ENCODE assay signal across 9 cellular contexts in the genomic region with DNA sequence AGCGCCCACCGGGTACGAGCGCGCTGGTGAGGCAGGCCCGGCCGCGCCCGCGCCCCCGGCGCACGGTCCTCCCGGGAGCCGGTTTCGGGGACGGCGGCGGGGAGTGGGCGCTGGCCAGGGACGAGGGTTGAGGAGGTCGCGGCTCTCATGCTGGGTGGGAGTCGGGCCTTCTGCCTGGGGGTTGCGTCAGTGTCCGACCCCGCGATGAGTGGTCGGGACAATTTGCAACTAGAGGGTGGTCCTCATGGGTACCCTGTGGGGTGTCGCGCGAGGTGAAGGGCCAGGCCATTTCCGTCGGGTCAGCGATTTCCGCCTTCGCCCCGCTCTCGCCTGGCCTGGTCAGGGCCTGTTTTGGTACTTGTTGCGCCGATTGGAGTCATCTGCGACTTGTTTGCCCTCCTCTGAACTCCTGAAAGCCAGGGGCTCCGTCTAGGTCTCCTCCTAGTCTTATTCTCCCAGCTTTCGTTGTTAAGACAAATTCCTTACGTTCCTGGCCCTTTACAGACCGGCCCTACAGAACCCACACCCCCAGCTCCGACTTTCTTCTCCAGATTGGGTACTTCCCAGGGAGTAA. TPM values are rescaled to one million over a fixed set of nuclear protein-coding genes. Genes with fewer than 3 reads are reported as not detected.
DNase-seq lines count a peak whose midpoint lies in the region; ATAC-seq, FAIRE-seq and TF ChIP-seq lines count a peak whose summit lies in the region.
"Had no signal": no experiment of that assay in that cellular context is flagged by ENCODE, and none has a peak within 500 bp of the region (broad histone marks: within the 10 kb centered on the region; RNA-seq: fewer than 3 reads in every experiment).

No MANE protein-coding gene starts in this region.

- no peak for DNase-seq in activated naive CD4-positive, alpha-beta T cell treated with anti-CD3 and anti-CD28 coated beads for 36 hours
- DNase-seq in activated naive CD4-positive, alpha-beta T cell (lab: John Stamatoyannopoulos, UW) = no peak
- DNase-seq in fibroblast of mammary gland (ENCODE audit: low read depth) = no peak
- no peak for DNase-seq in omental fat pad (ENCODE audit: low spot score)
- no peak for DNase-seq in superior temporal gyrus (ENCODE audit: extremely low spot score)
- no peak for DNase-seq in frontal cortex (ENCODE audit: low spot score in 2 of 2)

- H3K36me3 Mint-ChIP-seq in activated naive CD4-positive, alpha-beta T cell treated with anti-CD3 and anti-CD28 coated beads for 36 hours (ENCODE audit: low read depth) = peaks cover 1% of the 10 kb centered on the region

- CTCF ChIA-PET in activated naive CD4-positive, alpha-beta T cell treated with anti-CD3 and anti-CD28 coated beads for 36 hours (lab: Charles Lee) = interaction anchor here (0.7 kb wide), 1 partner anchor 327 kb away, joined by 3 read pairs; no protein-coding TSS in a partner anchor

- no peaks in the 10 kb centered on the region for H3K27me3 Mint-ChIP-seq in activated naive CD4-positive, alpha-beta T cell treated with anti-CD3 and anti-CD28 coated beads for 36 hours (ENCODE audit: low read depth)

- FAIRE-seq in frontal cortex (lab: Jason Lieb, UNC) = no peak

- intact Hi-C loops in activated naive CD4-positive, alpha-beta T cell treated with anti-CD3 and anti-CD28 coated beads for 36 hours (cut with micrococcal nuclease) = loop anchor here (1.0 to 5.0 kb wide), 3 partner anchors 119 to 276 kb away; a partner anchor contains a TSS

- ATAC-seq in HG03045 (IDR thresholded peaks at IDR 0.05; ENCODE audit: unreplicated experiment) = peak; percentile 18
- ATAC-seq in omental fat pad (ENCODE audit: low FRiP score) = peak; percentile 12

- peaks cover 44% of the 10 kb centered on the region for H3K4me1 Mint-ChIP-seq in activated naive CD4-positive, alpha-beta T cell treated with anti-CD3 and anti-CD28 coated beads for 36 hours (ENCODE audit: low read depth)

- H3K9me3 Mint-ChIP-seq in activated naive CD4-positive, alpha-beta T cell treated with anti-CD3 and anti-CD28 coated beads for 36 hours = no peaks in the 10 kb centered on the region

- no peak for TF ChIP-seq CTCF in WI38 (IDR thresholded peaks at IDR 0.05; ENCODE audit: low read depth, low read length)
- no peak for TF ChIP-seq CTCF in fibroblast of mammary gland (conservative IDR thresholded peaks at IDR 0.05; ENCODE audit: control insufficient read depth, insufficient read depth, low read depth, low read length)
- no peak for TF ChIP-seq CTCF in omental fat pad (IDR thresholded peaks at IDR 0.05)

- H3K27ac Mint-ChIP-seq in activated naive CD4-positive, alpha-beta T cell treated with anti-CD3 and anti-CD28 coated beads for 36 hours = peak overlapping the region; percentile 87

- H3K4me3 Mint-ChIP-seq in activated naive CD4-positive, alpha-beta T cell treated with anti-CD3 and anti-CD28 coated beads for 36 hours = peak overlapping the region; percentile 88

- peak overlapping the region; percentile 88 for H3K4me3 ChIP-seq in WI38 (ENCODE audit: low read depth, low read length)
- peak overlapping the region; percentile 83 for H3K4me3 ChIP-seq in fibroblast of mammary gland (ENCODE audit: control insufficient read depth, low read depth, low read length)

RNA-seq across cellular contexts. Expression of a gene that starts 14.9 kb away (rescaled TPM):
- 10 to 100 TPM; 20.0 to 27.1 TPM for total RNA-seq in activated naive CD4-positive, alpha-beta T cell treated with anti-CD3 and anti-CD28 coated beads for 36 hours
- total RNA-seq in omental fat pad (10 to 100 TPM; 17.0 to 31.7 (median 26.5) TPM), frontal cortex (9.4 TPM)

RNA-seq across cellular contexts. Expression of a gene that starts 15.1 kb away (rescaled TPM):
- 1 to 10 TPM; 1.1 TPM for total RNA-seq in activated naive CD4-positive, alpha-beta T cell treated with anti-CD3 and anti-CD28 coated beads for 36 hours
- 1 to 10 TPM; 2.0 to 3.3 (median 2.7) TPM for total RNA-seq in omental fat pad
- total RNA-seq in frontal cortex = 4.9 TPM

RNA-seq across cellular contexts. Expression of a gene that starts 36.9 kb away (rescaled TPM):
- total RNA-seq in activated naive CD4-positive, alpha-beta T cell treated with anti-CD3 and anti-CD28 coated beads for 36 hours = not detected
- total RNA-seq in omental fat pad (not detected), frontal cortex (not detected)
- total RNA-seq: pulmonary artery endothelial cell had no signal

RNA-seq across cellular contexts. Expression of a gene that starts 42.4 kb away (rescaled TPM):
- total RNA-seq in activated naive CD4-positive, alpha-beta T cell treated with anti-CD3 and anti-CD28 coated beads for 36 hours = 10 to 100 TPM; 12.1 to 13.9 TPM
- total RNA-seq in omental fat pad = 10 to 100 TPM in 2 of 4 donors, 1 to 10 TPM in 2; 8.5 to 17.8 (median 12.5) TPM
- 42.0 TPM for total RNA-seq in frontal cortex

RNA-seq across cellular contexts. Expression of a gene that starts 57.4 kb away (rescaled TPM):
- 1 to 10 TPM; 5.8 to 6.3 TPM for total RNA-seq in activated naive CD4-positive, alpha-beta T cell treated with anti-CD3 and anti-CD28 coated beads for 36 hours
- total RNA-seq in omental fat pad = 10 to 100 TPM in 1 of 4 donors, 1 to 10 TPM in 3; 6.2 to 16.6 (median 8.6) TPM
- 10.2 TPM for total RNA-seq in frontal cortex
